Comparison of ENCODE assay signal across 21 cellular contexts in genomic region chr2:128366746-128367511, GRCh38. TPM values are rescaled to one million over a fixed set of nuclear protein-coding genes. Genes with fewer than 3 reads are reported as not detected.
DNase-seq lines count a peak whose midpoint lies in the region; ATAC-seq and TF ChIP-seq lines count a peak whose summit lies in the region.
"Had no signal": no experiment of that assay in that cellular context is flagged by ENCODE, and none has a peak within 500 bp of the region (broad histone marks: within the 10 kb centered on the region; RNA-seq: fewer than 3 reads in every experiment).

No MANE protein-coding gene starts in this region.

- H3K9me3 ChIP-seq in left lung (no peaks in the 10 kb centered on the region), sigmoid colon (no peaks in the 10 kb centered on the region)
- H3K9me3 ChIP-seq: MG63, testis had no signal

- peak; percentile 74 for ATAC-seq in left lung
- ATAC-seq in HG03280 (IDR thresholded peaks at IDR 0.05; ENCODE audit: unreplicated experiment), result no peak
- no peak for ATAC-seq in naive thymus-derived CD8-positive, alpha-beta T cell
- ATAC-seq: activated CD8-positive, alpha-beta memory T cell treated with anti-CD3 and anti-CD28 coated beads, Interleukin-2, amount 10 ng/mL, durations not matched to agents 7 days and 5 days had no signal

- H3K4me3 ChIP-seq in left lung, result no peak overlapping the region
- H3K4me3 ChIP-seq in sigmoid colon, result no peak overlapping the region
- H3K4me3 ChIP-seq: MG63, testis had no signal

- TF ChIP-seq CTCF in left lung (IDR thresholded peaks at IDR 0.05), result no peak
- no peak for TF ChIP-seq CTCF in sigmoid colon (IDR thresholded peaks at IDR 0.05)

- H3K27me3 Mint-ChIP-seq in activated CD4-positive, alpha-beta T cell treated with anti-CD3 and anti-CD28 coated beads, Interleukin-2, amount 10 ng/mL, durations not matched to agents 7 days and 5 days, result no peaks in the 10 kb centered on the region
- peaks cover 0 to 10% (median 0%) of the 10 kb centered on the region in 5 donors for H3K27me3 Mint-ChIP-seq in naive thymus-derived CD8-positive, alpha-beta T cell

- intact Hi-C loops in left lung (cut with DNase I), result no loop called here
- intact Hi-C loops in sigmoid colon (cut with DNase I), result no loop called here

- H3K9me3 Mint-ChIP-seq in activated CD4-positive, alpha-beta T cell treated with anti-CD3 and anti-CD28 coated beads, Interleukin-2, amount 10 ng/mL, durations not matched to agents 7 days and 5 days, result no peaks in the 10 kb centered on the region
- no peaks in the 10 kb centered on the region for H3K9me3 Mint-ChIP-seq in naive thymus-derived CD8-positive, alpha-beta T cell
- H3K9me3 Mint-ChIP-seq: memory B cell had no signal

- no peaks in the 10 kb centered on the region for H3K36me3 Mint-ChIP-seq in activated CD4-positive, alpha-beta T cell treated with anti-CD3 and anti-CD28 coated beads, Interleukin-2, amount 10 ng/mL, durations not matched to agents 7 days and 5 days (ENCODE audit: low read depth)
- H3K36me3 Mint-ChIP-seq in naive thymus-derived CD8-positive, alpha-beta T cell, result no peaks in the 10 kb centered on the region
- H3K36me3 Mint-ChIP-seq: activated CD8-positive, alpha-beta memory T cell treated with anti-CD3 and anti-CD28 coated beads, Interleukin-2, amount 10 ng/mL, durations not matched to agents 7 days and 5 days; memory B cell had no signal

- DNase-seq in DMS 273 (lab: John Stamatoyannopoulos, UW; ENCODE audit: unreplicated experiment) (peak; percentile 29), DMS 273 treated with DMSO at 0.1 percent for 48 hours (lab: John Stamatoyannopoulos, UW) (no peak), NCI-H69 (lab: John Stamatoyannopoulos, UW) (peak; percentile 58), left lung (no peak), sigmoid colon (peak; percentile 43)
- no peak for DNase-seq in activated CD4-positive, alpha-beta T cell treated with anti-CD3 and anti-CD28 coated beads, Interleukin-2, amount 10 ng/mL, durations not matched to agents 7 days and 5 days
- DNase-seq in naive thymus-derived CD8-positive, alpha-beta T cell, result no peak
- DNase-seq: activated CD4-positive, alpha-beta T cell treated with anti-CD3 and anti-CD28 coated beads for 1 hour; activated CD8-positive, alpha-beta memory T cell treated with anti-CD3 and anti-CD28 coated beads, Interleukin-2, amount 10 ng/mL, durations not matched to agents 7 days and 5 days; activated naive CD4-positive, alpha-beta T cell; dermis blood vessel endothelial cell; DMS79; erythroblast; glutamatergic neuron; MG63; stimulated activated CD4-positive, alpha-beta T cell treated with anti-CD3 and anti-CD28 coated beads, Interleukin-4, amount 100 ng/mL, for 4 hours; testis had no signal

- no peak overlapping the region for H3K4me3 Mint-ChIP-seq in activated CD4-positive, alpha-beta T cell treated with anti-CD3 and anti-CD28 coated beads, Interleukin-2, amount 10 ng/mL, durations not matched to agents 7 days and 5 days
- no peak overlapping the region for H3K4me3 Mint-ChIP-seq in naive thymus-derived CD8-positive, alpha-beta T cell
- H3K4me3 Mint-ChIP-seq: activated CD8-positive, alpha-beta memory T cell treated with anti-CD3 and anti-CD28 coated beads, Interleukin-2, amount 10 ng/mL, durations not matched to agents 7 days and 5 days; memory B cell had no signal

- H3K27me3 ChIP-seq in left lung, result no peaks in the 10 kb centered on the region
- H3K27me3 ChIP-seq in sigmoid colon, result no peaks in the 10 kb centered on the region
- H3K27me3 ChIP-seq: MG63, testis had no signal

- no peak overlapping the region for H3K27ac Mint-ChIP-seq in activated CD4-positive, alpha-beta T cell treated with anti-CD3 and anti-CD28 coated beads, Interleukin-2, amount 10 ng/mL, durations not matched to agents 7 days and 5 days
- H3K27ac Mint-ChIP-seq in naive thymus-derived CD8-positive, alpha-beta T cell, result peak overlapping the region in 1 of 10 donors; percentile 20
- H3K27ac Mint-ChIP-seq: activated CD8-positive, alpha-beta memory T cell treated with anti-CD3 and anti-CD28 coated beads, Interleukin-2, amount 10 ng/mL, durations not matched to agents 7 days and 5 days; memory B cell had no signal

- H3K27ac ChIP-seq in left lung, result no peak overlapping the region
- no peak overlapping the region for H3K27ac ChIP-seq in sigmoid colon
- H3K27ac ChIP-seq: 22Rv1, C4-2B, testis had no signal

- TF ChIP-seq EP300 in sigmoid colon (IDR thresholded peaks at IDR 0.05), result no peak

- POLR2A ChIA-PET in activated CD4-positive, alpha-beta T cell treated with anti-CD3 and anti-CD28 coated beads, Interleukin-2, amount 10 ng/mL, durations not matched to agents 7 days and 5 days (lab: Charles Lee), result interaction anchor here (0.6 kb wide), 1 partner anchor 1024 kb away, joined by 5 read pairs; no protein-coding TSS in a partner anchor
- POLR2A ChIA-PET in naive thymus-derived CD8-positive, alpha-beta T cell (lab: Charles Lee), result no interaction called here

- H3K36me3 ChIP-seq in left lung (no peaks in the 10 kb centered on the region), sigmoid colon (no peaks in the 10 kb centered on the region)
- H3K36me3 ChIP-seq: MG63 had no signal

- H3K4me1 ChIP-seq in left lung, result no peaks in the 10 kb centered on the region
- peaks cover 0 to 17% (median 14%) of the 10 kb centered on the region in 4 donors for H3K4me1 ChIP-seq in sigmoid colon

- CTCF ChIA-PET in activated CD4-positive, alpha-beta T cell treated with anti-CD3 and anti-CD28 coated beads, Interleukin-2, amount 10 ng/mL, durations not matched to agents 7 days and 5 days (lab: Charles Lee), result no interaction called here

- no peaks in the 10 kb centered on the region for H3K4me1 Mint-ChIP-seq in activated CD4-positive, alpha-beta T cell treated with anti-CD3 and anti-CD28 coated beads, Interleukin-2, amount 10 ng/mL, durations not matched to agents 7 days and 5 days
- H3K4me1 Mint-ChIP-seq in naive thymus-derived CD8-positive, alpha-beta T cell, result peaks cover 0 to 4% (median 1%) of the 10 kb centered on the region in 4 donors
- H3K4me1 Mint-ChIP-seq: memory B cell had no signal

- TF ChIP-seq POLR2A in sigmoid colon (IDR thresholded peaks at IDR 0.05), result no peak

- WGBS in sigmoid colon, 2 donors, result 71 to 80% methylated on average over 9 of the region's 9 CpGs

RNA-seq across cellular contexts. Expression of gene HS6ST1, which starts 48.3 kb away (rescaled TPM):
- total RNA-seq in left lung (10 to 100 TPM; 30.8 to 38.0 TPM), sigmoid colon (10 to 100 TPM; 13.2 to 27.4 (median 17.1) TPM)
- 10 to 100 TPM; 12.0 to 25.1 (median 12.7) TPM for polyA plus RNA-seq in sigmoid colon
- 1 to 10 TPM; 7.9 to 8.4 TPM for total RNA-seq in activated CD4-positive, alpha-beta T cell treated with anti-CD3 and anti-CD28 coated beads, Interleukin-2, amount 10 ng/mL, durations not matched to agents 7 days and 5 days
- 10 to 100 TPM; 14.4 to 15.2 TPM for total RNA-seq in naive thymus-derived CD8-positive, alpha-beta T cell
- polyA plus RNA-seq in naive thymus-derived CD8-positive, alpha-beta T cell, result 1 to 10 TPM; 3.2 to 4.2 (median 3.5) TPM

Comparison
In these comparisons a context has a peak if more than half of its experiments do, and no peak if none do; other contexts are left out.
1. DNase-seq: peak in DMS 273 (single experiment), NCI-H69 (single experiment) and sigmoid colon (single experiment); none in DMS 273 treated with DMSO at 0.1 percent for 48 hours (single experiment), left lung (0 of 2), activated CD4-positive, alpha-beta T cell treated with anti-CD3 and anti-CD28 coated beads, Interleukin-2, amount 10 ng/mL, durations not matched to agents 7 days and 5 days (single experiment) and naive thymus-derived CD8-positive, alpha-beta T cell (0 of 10).